In genomic region chr11:12269104-12269441, GRCh38 we compare ENCODE assay signal across 9 cellular contexts.
A peak's percentile ranks its signal among the peaks of the same experiment; 100 is the strongest.
DNase-seq lines count a peak whose midpoint lies in the region; ATAC-seq and TF ChIP-seq lines count a peak whose summit lies in the region.
"Had no signal": no experiment of that assay in that cellular context is flagged by ENCODE, and none has a peak within 500 bp of the region (broad histone marks: within the 10 kb centered on the region; RNA-seq: fewer than 3 reads in every experiment).

No MANE protein-coding gene starts in this region.

- H3K27ac Mint-ChIP-seq in central memory CD8-positive, alpha-beta T cell (ENCODE audit: low read depth): peak overlapping the region; percentile 44
- no peak overlapping the region for H3K27ac Mint-ChIP-seq in CD8-positive, alpha-beta T cell
- H3K27ac Mint-ChIP-seq in T-helper 17 cell: no peak overlapping the region
- H3K27ac Mint-ChIP-seq: activated naive CD4-positive, alpha-beta T cell treated with anti-CD3 and anti-CD28 coated beads for 36 hours had no signal

- peak overlapping the region; percentile 20 to 76 (median 57) for H3K27ac ChIP-seq in stomach
- no peak overlapping the region for H3K27ac ChIP-seq in CD8-positive, alpha-beta T cell (ENCODE audit: low read depth, low read length)

- peaks cover 3% of the 10 kb centered on the region for H3K36me3 Mint-ChIP-seq in central memory CD8-positive, alpha-beta T cell (ENCODE audit: insufficient read depth)
- H3K36me3 Mint-ChIP-seq in CD8-positive, alpha-beta T cell: no peaks in the 10 kb centered on the region
- peaks cover 3% of the 10 kb centered on the region for H3K36me3 Mint-ChIP-seq in T-helper 17 cell (ENCODE audit: low read depth)

- H3K36me3 ChIP-seq in stomach: peaks cover 0 to 6% (median 2%) of the 10 kb centered on the region in 4 donors
- H3K36me3 ChIP-seq in CD8-positive, alpha-beta T cell (ENCODE audit: insufficient read depth, low read length): no peaks in the 10 kb centered on the region

- H3K4me3 ChIP-seq in stomach: no peak overlapping the region
- no peak overlapping the region for H3K4me3 ChIP-seq in CD8-positive, alpha-beta T cell (ENCODE audit: low read depth, low read length)

- no peak for TF ChIP-seq CTCF in stomach (IDR thresholded peaks at IDR 0.05)
- TF ChIP-seq CTCF in CD8-positive, alpha-beta T cell (IDR thresholded peaks at IDR 0.05): no peak

- no peaks in the 10 kb centered on the region for H3K4me1 Mint-ChIP-seq in central memory CD8-positive, alpha-beta T cell
- H3K4me1 Mint-ChIP-seq in CD8-positive, alpha-beta T cell (ENCODE audit: low read depth): no peaks in the 10 kb centered on the region
- H3K4me1 Mint-ChIP-seq in T-helper 17 cell: peaks cover 11% of the 10 kb centered on the region

- no peak for TF ChIP-seq EP300 in stomach (IDR thresholded peaks at IDR 0.05)

- intact Hi-C loops in stomach (cut with DNase I; ENCODE audit: low total_unique reads): no loop called here
- intact Hi-C loops in CD8-positive, alpha-beta T cell (cut with DNase I, micrococcal nuclease): no loop called here

- no peak for ATAC-seq in central memory CD8-positive, alpha-beta T cell (replicated peaks; ENCODE audit: extremely low read depth, poor library complexity, severe bottlenecking)
- no peak for ATAC-seq in CD8-positive, alpha-beta T cell
- ATAC-seq in T-helper 17 cell: no peak

- POLR2A ChIA-PET in CD8-positive, alpha-beta T cell (lab: Charles Lee): no interaction called here

- CTCF ChIA-PET in CD8-positive, alpha-beta T cell (lab: Charles Lee): interaction anchor here (1.7 to 2.1 kb wide), 2 partner anchors 13 to 221 kb away, joined by 5 to 10 read pairs; no protein-coding TSS in a partner anchor

- WGBS in stomach, 5 donors: 11 to 36% (median 28%) methylated on average over 3 of the region's 3 CpGs

- peaks cover 15 to 48% (median 27%) of the 10 kb centered on the region in 4 donors for H3K4me1 ChIP-seq in stomach
- no peaks in the 10 kb centered on the region for H3K4me1 ChIP-seq in CD8-positive, alpha-beta T cell (ENCODE audit: insufficient read depth, low read length)

- no peaks in the 10 kb centered on the region for H3K9me3 Mint-ChIP-seq in central memory CD8-positive, alpha-beta T cell
- H3K9me3 Mint-ChIP-seq in CD8-positive, alpha-beta T cell: no peaks in the 10 kb centered on the region
- H3K9me3 Mint-ChIP-seq: activated naive CD4-positive, alpha-beta T cell treated with anti-CD3 and anti-CD28 coated beads for 36 hours had no signal

- H3K27me3 Mint-ChIP-seq in central memory CD8-positive, alpha-beta T cell: no peaks in the 10 kb centered on the region
- H3K27me3 Mint-ChIP-seq in CD8-positive, alpha-beta T cell (ENCODE audit: low read depth): no peaks in the 10 kb centered on the region
- H3K27me3 Mint-ChIP-seq in T-helper 17 cell: no peaks in the 10 kb centered on the region

- H3K4me3 Mint-ChIP-seq in central memory CD8-positive, alpha-beta T cell: no peak overlapping the region
- H3K4me3 Mint-ChIP-seq in CD8-positive, alpha-beta T cell: no peak overlapping the region
- no peak overlapping the region for H3K4me3 Mint-ChIP-seq in T-helper 17 cell
- H3K4me3 Mint-ChIP-seq: activated naive CD4-positive, alpha-beta T cell treated with anti-CD3 and anti-CD28 coated beads for 36 hours had no signal

- TF ChIP-seq POLR2A in stomach (IDR thresholded peaks at IDR 0.05): no peak

- no peaks in the 10 kb centered on the region for H3K9me3 ChIP-seq in stomach
- H3K9me3 ChIP-seq in CD8-positive, alpha-beta T cell (ENCODE audit: low read length): no peaks in the 10 kb centered on the region
- no peaks in the 10 kb centered on the region for H3K9me3 ChIP-seq in T-helper 17 cell (ENCODE audit: control insufficient read depth, low read length, poor library complexity, severe bottlenecking)

- peak; percentile 89 for DNase-seq in HT-29 (ENCODE audit: low spot score)
- no peak for DNase-seq in central memory CD8-positive, alpha-beta T cell (ENCODE audit: low spot score in 2 of 2)
- peak; percentile 64 for DNase-seq in kidney glomerular epithelial cell (lab: John Stamatoyannopoulos, UW)
- DNase-seq in stomach: peak; percentile 57
- DNase-seq in CD8-positive, alpha-beta T cell: no peak
- DNase-seq in effector CD4-positive, alpha-beta T cell: no peak
- DNase-seq in T-helper 17 cell: no peak
- DNase-seq in epidermal melanocyte (ENCODE audit: insufficient read length, low spot score): no peak
- DNase-seq: activated naive CD4-positive, alpha-beta T cell treated with anti-CD3 and anti-CD28 coated beads for 36 hours had no signal

- no peaks in the 10 kb centered on the region for H3K27me3 ChIP-seq in stomach
- no peaks in the 10 kb centered on the region for H3K27me3 ChIP-seq in CD8-positive, alpha-beta T cell (ENCODE audit: insufficient read depth, low read length)

Comparison
In these comparisons a context has a peak if more than half of its experiments do, and no peak if none do; other contexts are left out.
1. DNase-seq: peak in HT-29 (single experiment), kidney glomerular epithelial cell (single experiment) and stomach (single experiment); none in central memory CD8-positive, alpha-beta T cell (0 of 2), CD8-positive, alpha-beta T cell (0 of 7), effector CD4-positive, alpha-beta T cell (single experiment), T-helper 17 cell (0 of 3) and epidermal melanocyte (single experiment).